Comparison of ENCODE assay signal across 1 cellular context in the genomic region with DNA sequence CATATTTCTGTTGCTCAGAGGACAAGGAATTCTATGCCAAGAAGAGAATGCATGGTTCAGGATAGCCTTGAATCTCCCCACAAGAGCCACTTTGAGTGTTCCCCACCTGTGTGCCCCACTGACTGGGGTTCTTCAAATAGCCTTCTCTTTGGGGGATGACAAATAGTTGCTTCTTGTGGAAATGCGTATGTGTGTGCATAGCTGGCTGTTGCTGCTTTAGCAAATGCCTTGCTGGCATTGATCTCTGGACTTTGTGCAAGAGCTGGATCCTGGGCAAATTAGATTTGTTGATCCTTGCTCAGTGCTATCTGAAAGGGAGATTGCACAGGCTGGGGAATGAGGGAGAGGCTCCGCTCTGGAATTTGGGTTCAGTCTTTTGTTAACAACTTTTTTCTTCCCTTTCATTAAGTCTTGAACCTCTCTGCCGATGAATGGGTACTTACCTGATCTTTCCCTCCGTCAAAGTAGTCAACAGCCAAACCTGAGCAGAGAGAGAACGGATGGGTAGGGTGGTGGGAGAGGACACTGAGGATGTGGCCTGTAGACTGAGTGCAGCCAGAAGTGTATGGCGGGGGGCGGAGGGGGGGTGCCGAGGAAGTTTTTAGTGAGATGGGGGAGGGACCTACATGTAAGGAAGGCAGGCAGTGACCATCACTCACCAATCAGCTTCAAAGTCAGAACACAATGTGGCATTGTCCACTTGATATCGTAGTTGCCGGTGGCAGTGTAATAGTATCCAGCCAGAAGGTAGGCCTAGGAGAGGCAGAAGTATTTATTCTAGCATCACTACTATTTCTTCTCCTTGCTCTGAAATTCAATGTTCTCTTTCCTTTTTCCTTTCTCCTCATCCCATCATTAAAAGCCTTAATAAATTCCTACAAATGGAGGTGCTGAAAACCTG.
TF ChIP-seq lines count a peak whose summit lies in the region.

No MANE protein-coding gene starts in this region.

TF ChIP-seq in HepG2, 621 proteins besides CTCF, POLR2A, EP300 and RAD21 (continues in another document):
- TF ChIP-seq, protein P1, sequence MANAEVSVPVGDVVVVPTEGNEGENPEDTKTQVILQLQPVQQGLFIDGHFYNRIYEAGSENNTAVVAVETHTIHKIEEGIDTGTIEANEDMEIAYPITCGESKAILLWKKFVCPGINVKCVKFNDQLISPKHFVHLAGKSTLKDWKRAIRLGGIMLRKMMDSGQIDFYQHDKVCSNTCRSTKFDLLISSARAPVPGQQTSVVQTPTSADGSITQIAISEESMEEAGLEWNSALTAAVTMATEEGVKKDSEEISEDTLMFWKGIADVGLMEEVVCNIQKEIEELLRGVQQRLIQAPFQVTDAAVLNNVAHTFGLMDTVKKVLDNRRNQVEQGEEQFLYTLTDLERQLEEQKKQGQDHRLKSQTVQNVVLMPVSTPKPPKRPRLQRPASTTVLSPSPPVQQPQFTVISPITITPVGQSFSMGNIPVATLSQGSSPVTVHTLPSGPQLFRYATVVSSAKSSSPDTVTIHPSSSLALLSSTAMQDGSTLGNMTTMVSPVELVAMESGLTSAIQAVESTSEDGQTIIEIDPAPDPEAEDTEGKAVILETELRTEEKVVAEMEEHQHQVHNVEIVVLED (CRISPR knock-in tag; IDR thresholded peaks at IDR 0.05; ENCODE audit: borderline replicate concordance): no peak; the same call in 1 of the 2 replicates
- TF ChIP-seq ZFP82 (CRISPR knock-in tag; IDR thresholded peaks at IDR 0.05; ENCODE audit: borderline replicate concordance) (no peak), CAMTA2 (CRISPR knock-in tag; IDR thresholded peaks at IDR 0.05; ENCODE audit: borderline replicate concordance) (no peak), ATM (IDR thresholded peaks at IDR 0.05; ENCODE audit: borderline replicate concordance) (no peak), ZNF720 (CRISPR knock-in tag; IDR thresholded peaks at IDR 0.05) (no peak), ZNF547 (CRISPR knock-in tag; IDR thresholded peaks at IDR 0.05) (no peak), TBX2 (CRISPR knock-in tag; IDR thresholded peaks at IDR 0.05; ENCODE audit: borderline replicate concordance) (peak; percentile 84), ZNF274 (CRISPR knock-in tag; IDR thresholded peaks at IDR 0.05) (no peak), KAT2B (IDR thresholded peaks at IDR 0.05; ENCODE audit: borderline replicate concordance, low read depth, low read length) (no peak), ZNF775 (CRISPR knock-in tag; IDR thresholded peaks at IDR 0.05; ENCODE audit: borderline replicate concordance) (no peak), ZFY (CRISPR knock-in tag; IDR thresholded peaks at IDR 0.05) (no peak; the same call in none of the 2 replicates), FIP1L1 (IDR thresholded peaks at IDR 0.05; ENCODE audit: borderline replicate concordance, insufficient read depth, low read depth, low read length) (no peak), FLYWCH1 (CRISPR knock-in tag; IDR thresholded peaks at IDR 0.05) (no peak), NCOA1 (CRISPR knock-in tag; IDR thresholded peaks at IDR 0.05) (no peak), ZMYM4 (CRISPR knock-in tag; IDR thresholded peaks at IDR 0.05) (no peak; the same call in 1 of the 2 replicates), ADNP (CRISPR knock-in tag; IDR thresholded peaks at IDR 0.05) (no peak), BCL6 (CRISPR knock-in tag; IDR thresholded peaks at IDR 0.05) (peak; percentile 68), ETV5 (CRISPR knock-in tag; IDR thresholded peaks at IDR 0.05; ENCODE audit: borderline replicate concordance) (no peak), TEAD3 (CRISPR knock-in tag; optimal IDR thresholded peaks at IDR 0.05; ENCODE audit: borderline replicate concordance) (peak; percentile 95), TBP (CRISPR knock-in tag; IDR thresholded peaks at IDR 0.05) (no peak), PHB2 (IDR thresholded peaks at IDR 0.05; ENCODE audit: partially characterized antibody) (no peak), ZNF326 (CRISPR knock-in tag; IDR thresholded peaks at IDR 0.05; ENCODE audit: borderline replicate concordance) (no peak), ZNF317 (CRISPR knock-in tag; IDR thresholded peaks at IDR 0.05) (no peak), IKZF4 (CRISPR knock-in tag; IDR thresholded peaks at IDR 0.05; ENCODE audit: borderline replicate concordance, low read depth, not compliant biosample characterization) (no peak), ZNF670 (CRISPR knock-in tag; IDR thresholded peaks at IDR 0.05; ENCODE audit: borderline replicate concordance) (no peak), KMT2B (CRISPR knock-in tag; IDR thresholded peaks at IDR 0.05) (no peak), ZFP37 (CRISPR knock-in tag; IDR thresholded peaks at IDR 0.05; ENCODE audit: borderline replicate concordance) (0 out of 2 replicates have a peak, but pooled peaks have one; percentile 28), POLR2AphosphoS2 (IDR thresholded peaks at IDR 0.05; ENCODE audit: low read depth, low read length) (no peak), SNRNP70 (IDR thresholded peaks at IDR 0.05; ENCODE audit: low read depth, low read length) (no peak), PHF21A (CRISPR knock-in tag; IDR thresholded peaks at IDR 0.05) (peak; percentile 95), ZNF749 (CRISPR knock-in tag; IDR thresholded peaks at IDR 0.05; ENCODE audit: borderline replicate concordance) (no peak), ZBTB38 (CRISPR knock-in tag; IDR thresholded peaks at IDR 0.05) (no peak), ARHGAP35 (CRISPR knock-in tag; IDR thresholded peaks at IDR 0.05; ENCODE audit: borderline replicate concordance) (no peak), SMC3 (IDR thresholded peaks at IDR 0.05; ENCODE audit: low read length) (no peak; the same call in 1 of the 2 replicates), ZNF337 (CRISPR knock-in tag; IDR thresholded peaks at IDR 0.05; ENCODE audit: borderline replicate concordance, low read depth) (no peak), CREB1 (IDR thresholded peaks at IDR 0.05) (no peak), CREB1 (CRISPR knock-in tag; IDR thresholded peaks at IDR 0.05) (no peak), ZNF850 (CRISPR knock-in tag; conservative IDR thresholded peaks at IDR 0.05) (no peak), KDM1A (CRISPR knock-in tag; IDR thresholded peaks at IDR 0.05) (peak; percentile 78; the same call in 1 of the 2 replicates)
- TF ChIP-seq, protein P2, sequence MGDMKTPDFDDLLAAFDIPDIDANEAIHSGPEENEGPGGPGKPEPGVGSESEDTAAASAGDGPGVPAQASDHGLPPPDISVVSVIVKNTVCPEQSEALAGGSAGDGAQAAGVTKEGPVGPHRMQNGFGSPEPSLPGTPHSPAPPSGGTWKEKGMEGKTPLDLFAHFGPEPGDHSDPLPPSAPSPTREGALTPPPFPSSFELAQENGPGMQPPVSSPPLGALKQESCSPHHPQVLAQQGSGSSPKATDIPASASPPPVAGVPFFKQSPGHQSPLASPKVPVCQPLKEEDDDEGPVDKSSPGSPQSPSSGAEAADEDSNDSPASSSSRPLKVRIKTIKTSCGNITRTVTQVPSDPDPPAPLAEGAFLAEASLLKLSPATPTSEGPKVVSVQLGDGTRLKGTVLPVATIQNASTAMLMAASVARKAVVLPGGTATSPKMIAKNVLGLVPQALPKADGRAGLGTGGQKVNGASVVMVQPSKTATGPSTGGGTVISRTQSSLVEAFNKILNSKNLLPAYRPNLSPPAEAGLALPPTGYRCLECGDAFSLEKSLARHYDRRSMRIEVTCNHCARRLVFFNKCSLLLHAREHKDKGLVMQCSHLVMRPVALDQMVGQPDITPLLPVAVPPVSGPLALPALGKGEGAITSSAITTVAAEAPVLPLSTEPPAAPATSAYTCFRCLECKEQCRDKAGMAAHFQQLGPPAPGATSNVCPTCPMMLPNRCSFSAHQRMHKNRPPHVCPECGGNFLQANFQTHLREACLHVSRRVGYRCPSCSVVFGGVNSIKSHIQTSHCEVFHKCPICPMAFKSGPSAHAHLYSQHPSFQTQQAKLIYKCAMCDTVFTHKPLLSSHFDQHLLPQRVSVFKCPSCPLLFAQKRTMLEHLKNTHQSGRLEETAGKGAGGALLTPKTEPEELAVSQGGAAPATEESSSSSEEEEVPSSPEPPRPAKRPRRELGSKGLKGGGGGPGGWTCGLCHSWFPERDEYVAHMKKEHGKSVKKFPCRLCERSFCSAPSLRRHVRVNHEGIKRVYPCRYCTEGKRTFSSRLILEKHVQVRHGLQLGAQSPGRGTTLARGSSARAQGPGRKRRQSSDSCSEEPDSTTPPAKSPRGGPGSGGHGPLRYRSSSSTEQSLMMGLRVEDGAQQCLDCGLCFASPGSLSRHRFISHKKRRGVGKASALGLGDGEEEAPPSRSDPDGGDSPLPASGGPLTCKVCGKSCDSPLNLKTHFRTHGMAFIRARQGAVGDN (CRISPR knock-in tag; IDR thresholded peaks at IDR 0.05): no peak
- TF ChIP-seq, protein P3, sequence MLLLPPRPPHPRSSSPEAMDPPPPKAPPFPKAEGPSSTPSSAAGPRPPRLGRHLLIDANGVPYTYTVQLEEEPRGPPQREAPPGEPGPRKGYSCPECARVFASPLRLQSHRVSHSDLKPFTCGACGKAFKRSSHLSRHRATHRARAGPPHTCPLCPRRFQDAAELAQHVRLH (CRISPR knock-in tag; IDR thresholded peaks at IDR 0.05; ENCODE audit: borderline replicate concordance, low read depth): no peak
- TF ChIP-seq, protein P4, sequence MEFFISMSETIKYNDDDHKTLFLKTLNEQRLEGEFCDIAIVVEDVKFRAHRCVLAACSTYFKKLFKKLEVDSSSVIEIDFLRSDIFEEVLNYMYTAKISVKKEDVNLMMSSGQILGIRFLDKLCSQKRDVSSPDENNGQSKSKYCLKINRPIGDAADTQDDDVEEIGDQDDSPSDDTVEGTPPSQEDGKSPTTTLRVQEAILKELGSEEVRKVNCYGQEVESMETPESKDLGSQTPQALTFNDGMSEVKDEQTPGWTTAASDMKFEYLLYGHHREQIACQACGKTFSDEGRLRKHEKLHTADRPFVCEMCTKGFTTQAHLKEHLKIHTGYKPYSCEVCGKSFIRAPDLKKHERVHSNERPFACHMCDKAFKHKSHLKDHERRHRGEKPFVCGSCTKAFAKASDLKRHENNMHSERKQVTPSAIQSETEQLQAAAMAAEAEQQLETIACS (CRISPR knock-in tag; IDR thresholded peaks at IDR 0.05): no peak
- TF ChIP-seq, protein P5, sequence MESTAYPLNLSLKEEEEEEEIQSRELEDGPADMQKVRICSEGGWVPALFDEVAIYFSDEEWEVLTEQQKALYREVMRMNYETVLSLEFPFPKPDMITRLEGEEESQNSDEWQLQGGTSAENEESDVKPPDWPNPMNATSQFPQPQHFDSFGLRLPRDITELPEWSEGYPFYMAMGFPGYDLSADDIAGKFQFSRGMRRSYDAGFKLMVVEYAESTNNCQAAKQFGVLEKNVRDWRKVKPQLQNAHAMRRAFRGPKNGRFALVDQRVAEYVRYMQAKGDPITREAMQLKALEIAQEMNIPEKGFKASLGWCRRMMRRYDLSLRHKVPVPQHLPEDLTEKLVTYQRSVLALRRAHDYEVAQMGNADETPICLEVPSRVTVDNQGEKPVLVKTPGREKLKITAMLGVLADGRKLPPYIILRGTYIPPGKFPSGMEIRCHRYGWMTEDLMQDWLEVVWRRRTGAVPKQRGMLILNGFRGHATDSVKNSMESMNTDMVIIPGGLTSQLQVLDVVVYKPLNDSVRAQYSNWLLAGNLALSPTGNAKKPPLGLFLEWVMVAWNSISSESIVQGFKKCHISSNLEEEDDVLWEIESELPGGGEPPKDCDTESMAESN (CRISPR knock-in tag; conservative IDR thresholded peaks at IDR 0.05): no peak
- TF ChIP-seq, protein P6, sequence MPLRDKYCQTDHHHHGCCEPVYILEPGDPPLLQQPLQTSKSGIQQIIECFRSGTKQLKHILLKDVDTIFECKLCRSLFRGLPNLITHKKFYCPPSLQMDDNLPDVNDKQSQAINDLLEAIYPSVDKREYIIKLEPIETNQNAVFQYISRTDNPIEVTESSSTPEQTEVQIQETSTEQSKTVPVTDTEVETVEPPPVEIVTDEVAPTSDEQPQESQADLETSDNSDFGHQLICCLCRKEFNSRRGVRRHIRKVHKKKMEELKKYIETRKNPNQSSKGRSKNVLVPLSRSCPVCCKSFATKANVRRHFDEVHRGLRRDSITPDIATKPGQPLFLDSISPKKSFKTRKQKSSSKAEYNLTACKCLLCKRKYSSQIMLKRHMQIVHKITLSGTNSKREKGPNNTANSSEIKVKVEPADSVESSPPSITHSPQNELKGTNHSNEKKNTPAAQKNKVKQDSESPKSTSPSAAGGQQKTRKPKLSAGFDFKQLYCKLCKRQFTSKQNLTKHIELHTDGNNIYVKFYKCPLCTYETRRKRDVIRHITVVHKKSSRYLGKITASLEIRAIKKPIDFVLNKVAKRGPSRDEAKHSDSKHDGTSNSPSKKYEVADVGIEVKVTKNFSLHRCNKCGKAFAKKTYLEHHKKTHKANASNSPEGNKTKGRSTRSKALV (CRISPR knock-in tag; IDR thresholded peaks at IDR 0.05): no peak
- TF ChIP-seq, protein P7, sequence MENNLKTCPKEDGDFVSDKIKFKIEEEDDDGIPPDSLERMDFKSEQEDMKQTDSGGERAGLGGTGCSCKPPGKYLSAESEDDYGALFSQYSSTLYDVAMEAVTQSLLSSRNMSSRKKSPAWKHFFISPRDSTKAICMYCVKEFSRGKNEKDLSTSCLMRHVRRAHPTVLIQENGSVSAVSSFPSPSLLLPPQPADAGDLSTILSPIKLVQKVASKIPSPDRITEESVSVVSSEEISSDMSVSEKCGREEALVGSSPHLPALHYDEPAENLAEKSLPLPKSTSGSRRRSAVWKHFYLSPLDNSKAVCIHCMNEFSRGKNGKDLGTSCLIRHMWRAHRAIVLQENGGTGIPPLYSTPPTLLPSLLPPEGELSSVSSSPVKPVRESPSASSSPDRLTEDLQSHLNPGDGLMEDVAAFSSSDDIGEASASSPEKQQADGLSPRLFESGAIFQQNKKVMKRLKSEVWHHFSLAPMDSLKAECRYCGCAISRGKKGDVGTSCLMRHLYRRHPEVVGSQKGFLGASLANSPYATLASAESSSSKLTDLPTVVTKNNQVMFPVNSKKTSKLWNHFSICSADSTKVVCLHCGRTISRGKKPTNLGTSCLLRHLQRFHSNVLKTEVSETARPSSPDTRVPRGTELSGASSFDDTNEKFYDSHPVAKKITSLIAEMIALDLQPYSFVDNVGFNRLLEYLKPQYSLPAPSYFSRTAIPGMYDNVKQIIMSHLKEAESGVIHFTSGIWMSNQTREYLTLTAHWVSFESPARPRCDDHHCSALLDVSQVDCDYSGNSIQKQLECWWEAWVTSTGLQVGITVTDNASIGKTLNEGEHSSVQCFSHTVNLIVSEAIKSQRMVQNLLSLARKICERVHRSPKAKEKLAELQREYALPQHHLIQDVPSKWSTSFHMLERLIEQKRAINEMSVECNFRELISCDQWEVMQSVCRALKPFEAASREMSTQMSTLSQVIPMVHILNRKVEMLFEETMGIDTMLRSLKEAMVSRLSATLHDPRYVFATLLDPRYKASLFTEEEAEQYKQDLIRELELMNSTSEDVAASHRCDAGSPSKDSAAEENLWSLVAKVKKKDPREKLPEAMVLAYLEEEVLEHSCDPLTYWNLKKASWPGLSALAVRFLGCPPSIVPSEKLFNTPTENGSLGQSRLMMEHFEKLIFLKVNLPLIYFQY (CRISPR knock-in tag; IDR thresholded peaks at IDR 0.05; ENCODE audit: borderline replicate concordance): no peak
- TF ChIP-seq, protein P8, sequence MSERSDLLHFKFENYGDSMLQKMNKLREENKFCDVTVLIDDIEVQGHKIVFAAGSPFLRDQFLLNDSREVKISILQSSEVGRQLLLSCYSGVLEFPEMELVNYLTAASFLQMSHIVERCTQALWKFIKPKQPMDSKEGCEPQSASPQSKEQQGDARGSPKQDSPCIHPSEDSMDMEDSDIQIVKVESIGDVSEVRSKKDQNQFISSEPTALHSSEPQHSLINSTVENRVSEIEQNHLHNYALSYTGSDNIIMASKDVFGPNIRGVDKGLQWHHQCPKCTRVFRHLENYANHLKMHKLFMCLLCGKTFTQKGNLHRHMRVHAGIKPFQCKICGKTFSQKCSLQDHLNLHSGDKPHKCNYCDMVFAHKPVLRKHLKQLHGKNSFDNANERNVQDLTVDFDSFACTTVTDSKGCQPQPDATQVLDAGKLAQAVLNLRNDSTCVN (CRISPR knock-in tag; IDR thresholded peaks at IDR 0.05; ENCODE audit: borderline replicate concordance): 0 out of 2 replicates have a peak, but pooled peaks have one; percentile 22
